Comparison of ENCODE assay signal across 8 cellular contexts in the genomic region with DNA sequence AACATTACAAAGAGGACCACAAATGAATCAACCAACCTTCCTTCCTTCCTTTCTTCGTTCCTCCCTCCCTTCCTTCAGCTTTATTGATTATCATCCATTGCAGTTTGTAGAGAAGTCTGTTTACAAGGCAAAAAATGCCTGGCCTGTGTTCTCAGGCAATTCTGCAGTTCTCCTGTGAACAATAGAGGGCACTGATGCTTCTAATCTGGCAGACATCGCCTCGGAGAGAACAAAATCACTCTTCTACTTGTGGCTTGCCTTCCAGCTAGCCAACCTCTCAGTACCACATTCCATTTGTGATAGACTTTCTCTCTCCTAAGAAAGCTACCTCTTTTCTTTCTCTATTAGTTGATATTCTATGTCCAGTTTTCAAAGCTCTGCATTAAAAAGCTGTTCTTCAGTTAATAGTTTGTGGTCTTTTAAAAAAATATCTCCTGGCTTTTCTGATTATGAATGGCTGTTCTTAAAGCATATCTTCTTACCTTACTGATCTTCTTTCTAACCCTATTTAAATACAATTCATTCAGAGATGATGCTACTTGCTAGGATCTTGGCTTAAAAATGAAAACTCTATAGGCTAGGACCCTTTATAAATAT. TPM values are rescaled to one million over a fixed set of nuclear protein-coding genes. Genes with fewer than 3 reads are reported as not detected.
DNase-seq lines count a peak whose midpoint lies in the region; ATAC-seq and TF ChIP-seq lines count a peak whose summit lies in the region.

No MANE protein-coding gene starts in this region.

- CTCF ChIA-PET in activated CD4-positive, alpha-beta memory T cell treated with anti-CD3 and anti-CD28 coated beads, Interleukin-2, amount 10 ng/mL, durations not matched to agents 7 days and 5 days (lab: Charles Lee): no interaction called here

- no peaks in the 10 kb centered on the region for H3K9me2 ChIP-seq in DOHH2 (replicated peaks; ENCODE audit: control insufficient read depth, low read length)

- DNase-seq in NCI-H2171 treated with DMSO at 0.1 percent for 48 hours (lab: John Stamatoyannopoulos, UW): peak; percentile 82
- DNase-seq in amniotic stem cell (lab: John Stamatoyannopoulos, UW): peak; percentile 41
- peak in 32 of 51 donors; percentile 0 to 74 (median 34) for DNase-seq in hypothalamus (lab: John Stamatoyannopoulos, UW)
- peak in 34 of 49 donors; percentile 1 to 81 (median 30) for DNase-seq in substantia nigra (lab: John Stamatoyannopoulos, UW)
- no peak for DNase-seq in activated CD4-positive, alpha-beta memory T cell treated with anti-CD3 and anti-CD28 coated beads, Interleukin-2, amount 10 ng/mL, durations not matched to agents 7 days and 5 days

- no peaks in the 10 kb centered on the region for H3K27me3 Mint-ChIP-seq in activated CD4-positive, alpha-beta memory T cell treated with anti-CD3 and anti-CD28 coated beads, Interleukin-2, amount 10 ng/mL, durations not matched to agents 7 days and 5 days

- H3K9me3 Mint-ChIP-seq in activated CD4-positive, alpha-beta memory T cell treated with anti-CD3 and anti-CD28 coated beads, Interleukin-2, amount 10 ng/mL, durations not matched to agents 7 days and 5 days: peaks cover 3% of the 10 kb centered on the region

- no peaks in the 10 kb centered on the region for H3K4me1 Mint-ChIP-seq in activated CD4-positive, alpha-beta memory T cell treated with anti-CD3 and anti-CD28 coated beads, Interleukin-2, amount 10 ng/mL, durations not matched to agents 7 days and 5 days

- H3K36me3 Mint-ChIP-seq in activated CD4-positive, alpha-beta memory T cell treated with anti-CD3 and anti-CD28 coated beads, Interleukin-2, amount 10 ng/mL, durations not matched to agents 7 days and 5 days (ENCODE audit: low read depth): no peaks in the 10 kb centered on the region

- no peaks in the 10 kb centered on the region for H3K36me3 ChIP-seq in DOHH2 (ENCODE audit: control insufficient read depth, low read length)

- H3K4me1 ChIP-seq in DOHH2 (ENCODE audit: control insufficient read depth, low read length): no peaks in the 10 kb centered on the region

- no peak overlapping the region for H3K4me3 ChIP-seq in DOHH2 (ENCODE audit: low read length)

- H3K4me2 ChIP-seq in DOHH2 (ENCODE audit: low read length): no peak overlapping the region

- no peaks in the 10 kb centered on the region for H3K79me2 ChIP-seq in DOHH2 (ENCODE audit: control insufficient read depth, low read length)

- H3F3A ChIP-seq in DOHH2 (ENCODE audit: control insufficient read depth, insufficient read depth): no peaks in the 10 kb centered on the region

- peak; percentile 54 for TF ChIP-seq CTCF in DOHH2 (IDR thresholded peaks at IDR 0.05; ENCODE audit: low read depth, low read length, poor library complexity, severe bottlenecking)

- ATAC-seq in HG02852 (IDR thresholded peaks at IDR 0.05; ENCODE audit: unreplicated experiment) (peak; percentile 79), HG03571 (IDR thresholded peaks at IDR 0.05; ENCODE audit: unreplicated experiment) (no peak)

- H3K27ac ChIP-seq in DOHH2 (ENCODE audit: low read depth, low read length) (no peak overlapping the region), substantia nigra (ENCODE audit: low read depth, low read length, poor library complexity, severe bottlenecking) (no peak overlapping the region)

- no peak overlapping the region for H3K27ac Mint-ChIP-seq in activated CD4-positive, alpha-beta memory T cell treated with anti-CD3 and anti-CD28 coated beads, Interleukin-2, amount 10 ng/mL, durations not matched to agents 7 days and 5 days

- POLR2A ChIA-PET in activated CD4-positive, alpha-beta memory T cell treated with anti-CD3 and anti-CD28 coated beads, Interleukin-2, amount 10 ng/mL, durations not matched to agents 7 days and 5 days (lab: Charles Lee): no interaction called here

- no peak overlapping the region for H3K4me3 Mint-ChIP-seq in activated CD4-positive, alpha-beta memory T cell treated with anti-CD3 and anti-CD28 coated beads, Interleukin-2, amount 10 ng/mL, durations not matched to agents 7 days and 5 days

- H3K27me3 ChIP-seq in DOHH2 (ENCODE audit: control insufficient read depth, low read length): peaks cover 3% of the 10 kb centered on the region; the same call in 1 of the 2 replicates

- H3K9me3 ChIP-seq in DOHH2 (ENCODE audit: control insufficient read depth, insufficient read depth, low read length): no peaks in the 10 kb centered on the region

- no peaks in the 10 kb centered on the region for H4K20me1 ChIP-seq in DOHH2 (ENCODE audit: control insufficient read depth, insufficient read depth, low read depth, low read length)

RNA-seq across cellular contexts. Expression of a gene that starts 26.9 kb away (rescaled TPM):
- not detected for total RNA-seq in activated CD4-positive, alpha-beta memory T cell treated with anti-CD3 and anti-CD28 coated beads, Interleukin-2, amount 10 ng/mL, durations not matched to agents 7 days and 5 days
